2 cellular contexts compared by ENCODE assay signal in genomic region chr6:166361080-166361429, GRCh38.
TF ChIP-seq lines count a peak whose summit lies in the region.

No MANE protein-coding gene starts in this region.

TF ChIP-seq in HepG2, 621 proteins besides CTCF, POLR2A, EP300 and RAD21 (continues in another document):
- TF ChIP-seq FOSL1 (CRISPR knock-in tag; IDR thresholded peaks at IDR 0.05; ENCODE audit: borderline replicate concordance) (0 out of 2 replicates have a peak, but pooled peaks have one; percentile 64), ZNF841 (CRISPR knock-in tag; IDR thresholded peaks at IDR 0.05; ENCODE audit: borderline replicate concordance) (peak; percentile 88; the same call in 1 of the 2 replicates), CERS6 (CRISPR knock-in tag; IDR thresholded peaks at IDR 0.05) (peak; percentile 67; the same call in 1 of the 2 replicates), ZFYVE20 (CRISPR knock-in tag; IDR thresholded peaks at IDR 0.05; ENCODE audit: borderline replicate concordance, low read depth) (no peak; the same call in 1 of the 2 replicates), ZSCAN29 (CRISPR knock-in tag; conservative IDR thresholded peaks at IDR 0.05) (no peak; the same call in 1 of the 2 replicates), EHMT2 (IDR thresholded peaks at IDR 0.05; ENCODE audit: borderline replicate concordance, low read depth, low read length) (peak; percentile 44; the same call in 1 of the 2 replicates), ZNF101 (CRISPR knock-in tag; IDR thresholded peaks at IDR 0.05; ENCODE audit: borderline replicate concordance, low read depth) (no peak), SRSF9 (IDR thresholded peaks at IDR 0.05; ENCODE audit: borderline replicate concordance, insufficient read depth, low read depth, low read length, poor library complexity, severe bottlenecking) (no peak), CEBPB (IDR thresholded peaks at IDR 0.05; ENCODE audit: borderline replicate concordance, low read depth, low read length) (peak; percentile 99), ZBTB7B (CRISPR knock-in tag; IDR thresholded peaks at IDR 0.05) (no peak), AGO2 (optimal IDR thresholded peaks at IDR 0.05; ENCODE audit: low read depth, low read length) (no peak), SMYD3 (CRISPR knock-in tag; IDR thresholded peaks at IDR 0.05) (peak; percentile 96), POLR2G (IDR thresholded peaks at IDR 0.05; ENCODE audit: low read depth, low read length) (peak; percentile 70), ZFP91 (CRISPR knock-in tag; IDR thresholded peaks at IDR 0.05; ENCODE audit: borderline replicate concordance) (peak; percentile 77), ZNF329 (CRISPR knock-in tag; IDR thresholded peaks at IDR 0.05; ENCODE audit: low read depth) (no peak), ZNF441 (CRISPR knock-in tag; IDR thresholded peaks at IDR 0.05; ENCODE audit: borderline replicate concordance) (peak; percentile 94), ZNF225 (CRISPR knock-in tag; IDR thresholded peaks at IDR 0.05) (no peak; the same call in 1 of the 2 replicates)
- TF ChIP-seq, protein P1, sequence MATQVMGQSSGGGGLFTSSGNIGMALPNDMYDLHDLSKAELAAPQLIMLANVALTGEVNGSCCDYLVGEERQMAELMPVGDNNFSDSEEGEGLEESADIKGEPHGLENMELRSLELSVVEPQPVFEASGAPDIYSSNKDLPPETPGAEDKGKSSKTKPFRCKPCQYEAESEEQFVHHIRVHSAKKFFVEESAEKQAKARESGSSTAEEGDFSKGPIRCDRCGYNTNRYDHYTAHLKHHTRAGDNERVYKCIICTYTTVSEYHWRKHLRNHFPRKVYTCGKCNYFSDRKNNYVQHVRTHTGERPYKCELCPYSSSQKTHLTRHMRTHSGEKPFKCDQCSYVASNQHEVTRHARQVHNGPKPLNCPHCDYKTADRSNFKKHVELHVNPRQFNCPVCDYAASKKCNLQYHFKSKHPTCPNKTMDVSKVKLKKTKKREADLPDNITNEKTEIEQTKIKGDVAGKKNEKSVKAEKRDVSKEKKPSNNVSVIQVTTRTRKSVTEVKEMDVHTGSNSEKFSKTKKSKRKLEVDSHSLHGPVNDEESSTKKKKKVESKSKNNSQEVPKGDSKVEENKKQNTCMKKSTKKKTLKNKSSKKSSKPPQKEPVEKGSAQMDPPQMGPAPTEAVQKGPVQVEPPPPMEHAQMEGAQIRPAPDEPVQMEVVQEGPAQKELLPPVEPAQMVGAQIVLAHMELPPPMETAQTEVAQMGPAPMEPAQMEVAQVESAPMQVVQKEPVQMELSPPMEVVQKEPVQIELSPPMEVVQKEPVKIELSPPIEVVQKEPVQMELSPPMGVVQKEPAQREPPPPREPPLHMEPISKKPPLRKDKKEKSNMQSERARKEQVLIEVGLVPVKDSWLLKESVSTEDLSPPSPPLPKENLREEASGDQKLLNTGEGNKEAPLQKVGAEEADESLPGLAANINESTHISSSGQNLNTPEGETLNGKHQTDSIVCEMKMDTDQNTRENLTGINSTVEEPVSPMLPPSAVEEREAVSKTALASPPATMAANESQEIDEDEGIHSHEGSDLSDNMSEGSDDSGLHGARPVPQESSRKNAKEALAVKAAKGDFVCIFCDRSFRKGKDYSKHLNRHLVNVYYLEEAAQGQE (IDR thresholded peaks at IDR 0.05; ENCODE audit: borderline replicate concordance in 1 of 2, low read depth in 1 of 2, low read length in 2 of 2), result peak in 1 of 2 experiments; percentile 79; a peak in 2 of 4 replicates
- TF ChIP-seq, protein P2, sequence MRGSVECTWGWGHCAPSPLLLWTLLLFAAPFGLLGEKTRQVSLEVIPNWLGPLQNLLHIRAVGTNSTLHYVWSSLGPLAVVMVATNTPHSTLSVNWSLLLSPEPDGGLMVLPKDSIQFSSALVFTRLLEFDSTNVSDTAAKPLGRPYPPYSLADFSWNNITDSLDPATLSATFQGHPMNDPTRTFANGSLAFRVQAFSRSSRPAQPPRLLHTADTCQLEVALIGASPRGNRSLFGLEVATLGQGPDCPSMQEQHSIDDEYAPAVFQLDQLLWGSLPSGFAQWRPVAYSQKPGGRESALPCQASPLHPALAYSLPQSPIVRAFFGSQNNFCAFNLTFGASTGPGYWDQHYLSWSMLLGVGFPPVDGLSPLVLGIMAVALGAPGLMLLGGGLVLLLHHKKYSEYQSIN (CRISPR knock-in tag; IDR thresholded peaks at IDR 0.05; ENCODE audit: borderline replicate concordance), result no peak
- TF ChIP-seq, protein P3, sequence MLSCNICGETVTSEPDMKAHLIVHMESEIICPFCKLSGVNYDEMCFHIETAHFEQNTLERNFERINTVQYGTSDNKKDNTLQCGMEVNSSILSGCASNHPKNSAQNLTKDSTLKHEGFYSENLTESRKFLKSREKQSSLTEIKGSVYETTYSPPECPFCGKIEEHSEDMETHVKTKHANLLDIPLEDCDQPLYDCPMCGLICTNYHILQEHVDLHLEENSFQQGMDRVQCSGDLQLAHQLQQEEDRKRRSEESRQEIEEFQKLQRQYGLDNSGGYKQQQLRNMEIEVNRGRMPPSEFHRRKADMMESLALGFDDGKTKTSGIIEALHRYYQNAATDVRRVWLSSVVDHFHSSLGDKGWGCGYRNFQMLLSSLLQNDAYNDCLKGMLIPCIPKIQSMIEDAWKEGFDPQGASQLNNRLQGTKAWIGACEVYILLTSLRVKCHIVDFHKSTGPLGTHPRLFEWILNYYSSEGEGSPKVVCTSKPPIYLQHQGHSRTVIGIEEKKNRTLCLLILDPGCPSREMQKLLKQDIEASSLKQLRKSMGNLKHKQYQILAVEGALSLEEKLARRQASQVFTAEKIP (CRISPR knock-in tag; IDR thresholded peaks at IDR 0.05; ENCODE audit: borderline replicate concordance), result no peak

TF ChIP-seq in GM23338, 12 proteins besides CTCF, POLR2A, EP300 and RAD21:
- no peak for TF ChIP-seq EZH2 (IDR thresholded peaks at IDR 0.05; ENCODE audit: low read depth, unreplicated experiment)
- TF ChIP-seq ZNF331 (CRISPR knock-in tag; IDR thresholded peaks at IDR 0.05; ENCODE audit: low read depth), result no peak
- TF ChIP-seq ZNF462 (CRISPR knock-in tag; IDR thresholded peaks at IDR 0.05), result no peak
- TF ChIP-seq JUNB (IDR thresholded peaks at IDR 0.05; ENCODE audit: unreplicated experiment), result no peak
- TF ChIP-seq, protein P1 (IDR thresholded peaks at IDR 0.05; ENCODE audit: unreplicated experiment), result no peak
- no peak for TF ChIP-seq POLR2AphosphoS5 (IDR thresholded peaks at IDR 0.05; ENCODE audit: low read depth)
- no peak for TF ChIP-seq EZH2phosphoT487 (IDR thresholded peaks at IDR 0.05; ENCODE audit: unreplicated experiment)
- no peak for TF ChIP-seq ETS1 (IDR thresholded peaks at IDR 0.05)
